In genomic region chr12:93784339-93785086, GRCh38 we compare ENCODE assay signal across 9 cellular contexts.
DNase-seq lines count a peak whose midpoint lies in the region; ATAC-seq, FAIRE-seq and TF ChIP-seq lines count a peak whose summit lies in the region.
"Had no signal": no experiment of that assay in that cellular context is flagged by ENCODE, and none has a peak within 500 bp of the region (broad histone marks: within the 10 kb centered on the region; RNA-seq: fewer than 3 reads in every experiment).

No MANE protein-coding gene starts in this region.

- no peak for TF ChIP-seq CTCF in K562 (IDR thresholded peaks at IDR 0.05 in 2 of 3, conservative IDR thresholded peaks at IDR 0.05 in 1 of 3; ENCODE audit: insufficient read depth in 2 of 3, low read depth in 1 of 3, low read length in 3 of 3)

- in situ Hi-C loops in K562 (cut with MboI) = no loop called here

- H3K79me2 ChIP-seq in K562 (ENCODE audit: control insufficient read depth, insufficient read depth, low read length) (peaks cover 13% of the 10 kb centered on the region; the same call in 2 of the 3 replicates), Karpas-422 (ENCODE audit: low read length) (no peaks in the 10 kb centered on the region)

- intact Hi-C loops in K562 (cut with micrococcal nuclease) = no loop called here

- H3K9me3 ChIP-seq in K562 (replicated peaks; ENCODE audit: control insufficient read depth, insufficient read depth, low read depth, low read length) (no peaks in the 10 kb centered on the region), Karpas-422 (ENCODE audit: low read length) (no peaks in the 10 kb centered on the region)

- H3K4me3 Mint-ChIP-seq in stimulated activated naive CD8-positive, alpha-beta T cell treated with anti-CD3 and anti-CD28 coated beads, Interleukin-15, amount 100 ng/mL, for 72 hours = peak overlapping the region; percentile 63 to 64
- H3K4me3 Mint-ChIP-seq: memory B cell had no signal

- no peaks in the 10 kb centered on the region for H3K9me1 ChIP-seq in K562 (ENCODE audit: control insufficient read depth, insufficient read depth, low read length)

- no peaks in the 10 kb centered on the region for H3K27me3 ChIP-seq in K562 (ENCODE audit: control insufficient read depth in 2 of 2, insufficient read depth in 2 of 2, low read length in 2 of 2)
- H3K27me3 ChIP-seq in layer of hippocampus (ENCODE audit: control insufficient read depth, insufficient read depth, low read length) = no peaks in the 10 kb centered on the region
- no peaks in the 10 kb centered on the region for H3K27me3 ChIP-seq in Karpas-422 (ENCODE audit: low read length)

- H3K4me3 ChIP-seq in K562 (no peak overlapping the region), Karpas-422 (ENCODE audit: low read length) (no peak overlapping the region)

- H3K4me1 ChIP-seq in K562 (replicated peaks in 1 of 2; ENCODE audit: control insufficient read depth in 2 of 2, insufficient read depth in 2 of 2, low read length in 2 of 2) = peaks cover 6 to 29% of the 10 kb centered on the region in 2 experiments; a peak in 4 of 5 replicates
- peaks cover 29% of the 10 kb centered on the region for H3K4me1 ChIP-seq in Karpas-422 (ENCODE audit: low read length)

- peak; percentile 74 for FAIRE-seq in K562 (lab: Jason Lieb, UNC)

- peak; percentile 85 for DNase-seq in ELR (ENCODE audit: low read depth)
- peak; percentile 77 for DNase-seq in OCI-M1 (lab: John Stamatoyannopoulos, UW)
- peak in 2 of 4 experiments; percentile 45 to 81 for DNase-seq in K562 (ENCODE audit: extremely low read depth in 1 of 4, low spot score in 3 of 4)
- DNase-seq in stimulated activated naive CD8-positive, alpha-beta T cell treated with anti-CD3 and anti-CD28 coated beads, Interleukin-15, amount 100 ng/mL, for 72 hours = peak; percentile 49 to 50
- DNase-seq in Karpas-422 = no peak
- DNase-seq in NCI-H526 treated with DMSO at 0.1 percent for 48 hours (lab: John Stamatoyannopoulos, UW) = no peak

- TF ChIP-seq RAD21 in K562 (CRISPR knock-in tag; conservative IDR thresholded peaks at IDR 0.05 in 1 of 2, IDR thresholded peaks at IDR 0.05 in 1 of 2) = peak in 1 of 2 experiments; percentile 12; a peak in 1 of 4 replicates

- peaks cover 11 to 14% of the 10 kb centered on the region in 2 donors for H3K9me3 Mint-ChIP-seq in stimulated activated naive CD8-positive, alpha-beta T cell treated with anti-CD3 and anti-CD28 coated beads, Interleukin-15, amount 100 ng/mL, for 72 hours

- H3K9ac ChIP-seq in K562 (ENCODE audit: insufficient read depth in 1 of 2, low read depth in 2 of 2, low read length in 2 of 2) (peak overlapping the region in 1 of 2 experiments; percentile 40; a peak in 2 of 4 replicates), Karpas-422 (ENCODE audit: low read length) (no peak overlapping the region)

- H3K36me3 ChIP-seq in K562 (ENCODE audit: control insufficient read depth, insufficient read depth, low read length) = peaks cover 10% of the 10 kb centered on the region; the same call in 2 of the 3 replicates
- no peaks in the 10 kb centered on the region; the same call in 1 of the 2 replicates for H3K36me3 ChIP-seq in Karpas-422 (ENCODE audit: insufficient read depth, low read length)

- no peaks in the 10 kb centered on the region for H3K27me3 Mint-ChIP-seq in stimulated activated naive CD8-positive, alpha-beta T cell treated with anti-CD3 and anti-CD28 coated beads, Interleukin-15, amount 100 ng/mL, for 72 hours
- H3K27me3 Mint-ChIP-seq: memory B cell had no signal

- TF ChIP-seq POLR2A in K562 (conservative IDR thresholded peaks at IDR 0.05) = no peak

- no peaks in the 10 kb centered on the region for H3K9me2 ChIP-seq in Karpas-422 (replicated peaks; ENCODE audit: insufficient read depth, low read length)

- H4K20me1 ChIP-seq in K562 (replicated peaks; ENCODE audit: control insufficient read depth, insufficient read depth, low read length) = no peaks in the 10 kb centered on the region
- no peaks in the 10 kb centered on the region for H4K20me1 ChIP-seq in Karpas-422 (ENCODE audit: insufficient read depth, low read depth, low read length)

- H3K4me2 ChIP-seq in K562 (ENCODE audit: insufficient read depth, low read length) (peak overlapping the region; percentile 30; the same call in 1 of the 2 replicates), Karpas-422 (ENCODE audit: low read depth, low read length, poor library complexity, severe bottlenecking) (no peak overlapping the region)

- peak overlapping the region; percentile 93 to 96 for H3K27ac Mint-ChIP-seq in stimulated activated naive CD8-positive, alpha-beta T cell treated with anti-CD3 and anti-CD28 coated beads, Interleukin-15, amount 100 ng/mL, for 72 hours
- H3K27ac Mint-ChIP-seq: memory B cell had no signal

- no TSS peak for BruUV-seq in K562 (replicated peaks; lab: Mats Ljungman, UMichigan)

- POLR2A ChIA-PET in K562 (lab: Yijun Ruan, JAX) = interaction anchor here (0.6 to 1.6 kb wide), 4 partner anchors 10 to 44 kb away, joined by 3 to 4 read pairs (median 4); no protein-coding TSS in a partner anchor

- H2AFZ ChIP-seq in K562 (ENCODE audit: low read depth, low read length) = peak overlapping the region; percentile 53; the same call in 1 of the 2 replicates
- H2AFZ ChIP-seq in Karpas-422 (ENCODE audit: low read length) = no peak overlapping the region; the same call in 1 of the 2 replicates

- WGBS in K562 (ENCODE audit: insufficient coverage, low coverage, missing lambda C conversion rate) = 15% methylated on average over 9 of the region's 9 CpGs

- CTCF ChIA-PET in K562 (lab: Yijun Ruan, JAX; ENCODE audit: low intra/inter-chr PET ratio) = no interaction called here

- ATAC-seq in K562 (peak; percentile 87), HG02588 (IDR thresholded peaks at IDR 0.05; ENCODE audit: unreplicated experiment) (no peak)
- peak; percentile 71 for ATAC-seq in stimulated activated naive CD8-positive, alpha-beta T cell treated with anti-CD3 and anti-CD28 coated beads, Interleukin-15, amount 100 ng/mL, for 72 hours

- H3K4me1 Mint-ChIP-seq in stimulated activated naive CD8-positive, alpha-beta T cell treated with anti-CD3 and anti-CD28 coated beads, Interleukin-15, amount 100 ng/mL, for 72 hours = peaks cover 59% of the 10 kb centered on the region
- H3K4me1 Mint-ChIP-seq: memory B cell had no signal

- TF ChIP-seq EP300 in K562 (IDR thresholded peaks at IDR 0.05; ENCODE audit: low read length) = peak; percentile 81

- H3K27ac ChIP-seq in K562 (ENCODE audit: extremely low read depth, low read depth, low read length) (peak overlapping the region; percentile 51; the same call in 1 of the 3 replicates), layer of hippocampus (ENCODE audit: low read depth, low read length) (peak overlapping the region; percentile 58), Karpas-422 (ENCODE audit: low read length) (no peak overlapping the region)

TF ChIP-seq in K562, 482 proteins besides CTCF, POLR2A, EP300 and RAD21 (continues in another document):
- TF ChIP-seq ZNF318 (IDR thresholded peaks at IDR 0.05; ENCODE audit: borderline replicate concordance in 1 of 2, low read depth in 1 of 2) = peak in 1 of 2 experiments; percentile 94; a peak in 2 of 4 replicates
- peak; percentile 65 for TF ChIP-seq DACH1 (IDR thresholded peaks at IDR 0.05; ENCODE audit: partially characterized antibody)

Comparison
In these comparisons a context has a peak if more than half of its experiments do, and no peak if none do; other contexts are left out.
1. DNase-seq: peak in ELR (single experiment), OCI-M1 (single experiment) and stimulated activated naive CD8-positive, alpha-beta T cell treated with anti-CD3 and anti-CD28 coated beads, Interleukin-15, amount 100 ng/mL, for 72 hours (2 of 2); none in Karpas-422 (single experiment) and NCI-H526 treated with DMSO at 0.1 percent for 48 hours (single experiment).